11 cellular contexts compared by ENCODE assay signal in the genomic region with DNA sequence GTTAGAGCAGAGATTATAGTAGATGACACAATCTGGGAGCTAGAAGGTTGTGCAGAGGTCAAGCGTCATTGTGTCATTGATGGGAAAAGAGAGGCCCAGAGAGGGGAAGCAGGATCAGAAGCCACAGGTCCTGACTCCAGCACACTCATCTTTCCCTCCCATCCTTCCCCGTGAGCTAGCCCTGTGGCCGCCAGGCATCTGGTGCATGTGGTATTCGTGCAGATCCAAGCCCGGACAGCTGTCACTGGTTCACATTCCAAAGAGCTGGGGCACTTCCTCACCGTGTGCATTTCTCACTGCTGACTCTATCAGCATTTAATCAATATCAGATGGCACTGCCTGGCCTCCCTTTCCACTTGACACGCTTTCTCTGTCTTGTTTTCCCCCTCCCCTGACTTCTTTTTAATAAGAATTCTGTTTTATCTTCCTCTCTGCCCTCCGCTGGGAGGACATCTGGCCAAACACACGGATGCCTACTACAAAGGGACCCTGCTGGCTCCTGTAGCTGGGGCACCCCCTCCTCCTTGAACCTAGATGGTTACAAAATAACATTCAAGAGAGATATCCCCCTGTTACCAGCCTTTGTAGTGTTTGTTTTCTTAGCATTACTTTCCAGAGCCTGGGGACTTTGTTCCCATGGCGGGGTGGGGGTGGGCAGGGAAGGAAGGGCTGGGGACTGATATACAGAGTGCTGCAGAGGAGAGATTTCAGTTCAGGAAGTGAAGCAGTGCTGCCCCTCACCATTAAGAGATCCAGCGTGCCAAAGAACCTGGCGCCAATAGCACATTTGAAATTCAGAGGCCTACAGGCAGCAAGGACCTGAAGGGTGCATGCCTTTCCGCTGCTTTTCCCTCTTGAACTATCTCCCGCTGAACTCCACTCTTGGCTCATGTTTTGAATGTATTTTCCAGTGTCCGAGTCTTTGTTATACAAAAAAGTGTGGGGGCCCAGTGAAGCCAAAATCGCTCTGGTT.
DNase-seq lines count a peak whose midpoint lies in the region; ATAC-seq and TF ChIP-seq lines count a peak whose summit lies in the region.
"Had no signal": no experiment of that assay in that cellular context is flagged by ENCODE, and none has a peak within 500 bp of the region (broad histone marks: within the 10 kb centered on the region; RNA-seq: fewer than 3 reads in every experiment).

No MANE protein-coding gene starts in this region.

- H3K27ac Mint-ChIP-seq in naive thymus-derived CD4-positive, alpha-beta T cell: no peak overlapping the region
- H3K27ac Mint-ChIP-seq: CD4-positive, CD25-positive, alpha-beta regulatory T cell had no signal

- intact Hi-C loops in upper lobe of right lung (cut with DNase I): no loop called here
- intact Hi-C loops in naive thymus-derived CD4-positive, alpha-beta T cell (cut with micrococcal nuclease): no loop called here

- no peak overlapping the region for H3K27ac ChIP-seq in upper lobe of right lung
- no peak overlapping the region for H3K27ac ChIP-seq in naive thymus-derived CD4-positive, alpha-beta T cell (ENCODE audit: low read depth, low read length)

- DNase-seq in SKM-1 treated with dmso at 0.1 percent for 144 hours (lab: John Stamatoyannopoulos, UW; ENCODE audit: unreplicated experiment) (peak; percentile 5), SKM-1 (lab: John Stamatoyannopoulos, UW; ENCODE audit: unreplicated experiment) (no peak), astrocyte of the cerebellum (ENCODE audit: low read depth) (peak; percentile 62), left kidney (ENCODE audit: low read depth, low spot score) (peak; percentile 86), upper lobe of right lung (no peak), NCI-H2029 treated with DMSO at 0.1 percent for 48 hours (lab: John Stamatoyannopoulos, UW) (no peak)
- no peak for DNase-seq in naive thymus-derived CD4-positive, alpha-beta T cell
- DNase-seq: activated CD4-positive, alpha-beta T cell treated with anti-CD3 and anti-CD28 coated beads, Interleukin-2, amount 50 U/mL, for 48 hours; CD4-positive, CD25-positive, alpha-beta regulatory T cell; NCI-H1092 treated with DMSO at 0.1 percent for 48 hours had no signal

- ATAC-seq in upper lobe of right lung (peak; percentile 67), GM21367 (IDR thresholded peaks at IDR 0.05; ENCODE audit: unreplicated experiment) (no peak)
- no peak for ATAC-seq in naive thymus-derived CD4-positive, alpha-beta T cell

- no peaks in the 10 kb centered on the region for H3K9me3 ChIP-seq in upper lobe of right lung
- no peaks in the 10 kb centered on the region for H3K9me3 ChIP-seq in naive thymus-derived CD4-positive, alpha-beta T cell (ENCODE audit: control insufficient read depth in 2 of 3, low read length in 3 of 3)

- no peaks in the 10 kb centered on the region for H3K36me3 Mint-ChIP-seq in naive thymus-derived CD4-positive, alpha-beta T cell
- H3K36me3 Mint-ChIP-seq: CD4-positive, CD25-positive, alpha-beta regulatory T cell had no signal

- in situ Hi-C loops in astrocyte of the cerebellum (cut with HindIII; ENCODE audit: low sequenced_read_pairs): loop anchor here (5.0 kb wide), 1 partner anchor 105 kb away; no protein-coding TSS in a partner anchor

- H3K9me3 Mint-ChIP-seq in naive thymus-derived CD4-positive, alpha-beta T cell: no peaks in the 10 kb centered on the region
- H3K9me3 Mint-ChIP-seq: CD4-positive, CD25-positive, alpha-beta regulatory T cell had no signal

- peaks cover 0 to 2% (median 0%) of the 10 kb centered on the region in 7 donors for H3K4me1 Mint-ChIP-seq in naive thymus-derived CD4-positive, alpha-beta T cell
- H3K4me1 Mint-ChIP-seq: CD4-positive, CD25-positive, alpha-beta regulatory T cell had no signal

- no peak overlapping the region for H3K4me3 ChIP-seq in astrocyte of the cerebellum (ENCODE audit: low read depth, low read length)
- no peak overlapping the region for H3K4me3 ChIP-seq in upper lobe of right lung
- H3K4me3 ChIP-seq in naive thymus-derived CD4-positive, alpha-beta T cell (ENCODE audit: low read length): no peak overlapping the region

- no peaks in the 10 kb centered on the region for H3K27me3 ChIP-seq in upper lobe of right lung
- no peaks in the 10 kb centered on the region for H3K27me3 ChIP-seq in naive thymus-derived CD4-positive, alpha-beta T cell (ENCODE audit: control insufficient read depth in 2 of 2, insufficient read depth in 2 of 2, low read length in 2 of 2)

- peaks cover 0 to 9% (median 5%) of the 10 kb centered on the region in 5 donors for H3K27me3 Mint-ChIP-seq in naive thymus-derived CD4-positive, alpha-beta T cell
- H3K27me3 Mint-ChIP-seq: CD4-positive, CD25-positive, alpha-beta regulatory T cell had no signal

- H3K4me3 Mint-ChIP-seq in naive thymus-derived CD4-positive, alpha-beta T cell: no peak overlapping the region
- H3K4me3 Mint-ChIP-seq: CD4-positive, CD25-positive, alpha-beta regulatory T cell had no signal

- TF ChIP-seq CTCF in astrocyte of the cerebellum (IDR thresholded peaks at IDR 0.05; ENCODE audit: low read depth, low read length, missing control alignments) (no peak), upper lobe of right lung (IDR thresholded peaks at IDR 0.05) (no peak)

- CTCF ChIA-PET in naive thymus-derived CD4-positive, alpha-beta T cell (lab: Charles Lee): no interaction called here

- no peaks in the 10 kb centered on the region for H3K36me3 ChIP-seq in upper lobe of right lung
- no peaks in the 10 kb centered on the region for H3K36me3 ChIP-seq in naive thymus-derived CD4-positive, alpha-beta T cell (ENCODE audit: control insufficient read depth in 2 of 3, insufficient read depth in 3 of 3, low read length in 3 of 3)

- peaks cover 22% of the 10 kb centered on the region for H3K4me1 ChIP-seq in upper lobe of right lung
- H3K4me1 ChIP-seq in naive thymus-derived CD4-positive, alpha-beta T cell (ENCODE audit: control insufficient read depth in 2 of 2, insufficient read depth in 2 of 2, low read length in 2 of 2): no peaks in the 10 kb centered on the region

- POLR2A ChIA-PET in naive thymus-derived CD4-positive, alpha-beta T cell (lab: Charles Lee): no interaction called here

Comparison
In these comparisons a context has a peak if more than half of its experiments do, and no peak if none do; other contexts are left out.
1. DNase-seq: peak in SKM-1 treated with dmso at 0.1 percent for 144 hours (single experiment), astrocyte of the cerebellum (single experiment) and left kidney (single experiment); none in SKM-1 (single experiment), upper lobe of right lung (single experiment), naive thymus-derived CD4-positive, alpha-beta T cell (0 of 9) and NCI-H2029 treated with DMSO at 0.1 percent for 48 hours (single experiment).